In the genomic region with DNA sequence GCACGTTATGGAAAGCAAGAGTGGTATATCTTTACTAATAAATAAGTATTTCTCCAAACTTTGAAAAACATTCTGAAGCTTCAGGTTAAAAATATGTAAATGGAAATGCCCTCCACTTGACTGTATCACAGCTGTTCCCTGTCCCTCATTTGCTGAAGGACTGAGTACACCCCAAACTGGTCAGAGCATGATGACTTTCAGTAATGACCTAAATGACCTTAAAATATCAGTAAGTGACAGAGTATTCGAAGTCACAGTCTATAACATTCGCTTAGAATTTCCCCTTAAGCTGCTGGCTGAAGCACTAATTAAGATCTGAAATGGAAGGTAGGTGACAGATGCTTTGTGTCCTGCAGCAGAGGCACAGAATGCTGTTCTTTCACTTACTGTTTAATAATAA, we compare ENCODE assay signal across 30 cellular contexts.
"Had no signal": no experiment of that assay in that cellular context is flagged by ENCODE, and none has a peak within 500 bp of the region (broad histone marks: within the 10 kb centered on the region; RNA-seq: fewer than 3 reads in every experiment).

No MANE protein-coding gene starts in this region.

- H3K27me3 ChIP-seq: brain microvascular endothelial cell, dorsolateral prefrontal cortex, esophagus muscularis mucosa, foreskin keratinocyte, gastrocnemius medialis, heart left ventricle had no signal

- H3K4me3 ChIP-seq: coronary artery, dorsolateral prefrontal cortex, esophagus muscularis mucosa, gastrocnemius medialis, heart left ventricle had no signal

- DNase-seq: activated CD4-positive, alpha-beta memory T cell treated with anti-CD3 and anti-CD28 coated beads for 36 hours; activated CD4-positive, alpha-beta T cell treated with anti-CD3 and anti-CD28 coated beads for 36 hours; activated CD4-positive, alpha-beta T cell treated with anti-CD3 and anti-CD28 coated beads, Interleukin-2, amount 10 ng/mL, durations not matched to agents 24 days and 14 days; activated CD4-positive, CD25-positive, alpha-beta regulatory T cell; activated CD4-positive, CD25-positive, alpha-beta regulatory T cell treated with anti-CD3 and anti-CD28 coated beads, Interleukin-2, amount 50 U/mL, for 72 hours; activated CD8-positive, alpha-beta memory T cell treated with anti-CD3 and anti-CD28 coated beads, Interleukin-2, amount 10 ng/mL, durations not matched to agents 7 days and 5 days; activated CD8-positive, alpha-beta memory T cell treated with anti-CD3 and anti-CD28 coated beads, Interleukin-2, amount 50 U/mL, for 4 hours; activated CD8-positive, alpha-beta T cell treated with anti-CD3 and anti-CD28 coated beads, Interleukin-2, amount 10 ng/mL, durations not matched to agents 7 days and 5 days; activated gamma-delta T cell treated with Interleukin-2 at 50 U/mL for 16 hours; activated naive CD4-positive, alpha-beta T cell treated with anti-CD3 and anti-CD28 coated beads, Interleukin-2, amount 50 U/mL, for 16 hours; activated naive CD4-positive, alpha-beta T cell treated with Interleukin-2 at 50 U/mL for 16 hours; activated T-cell treated with anti-CD3 and anti-CD28 coated beads, Interleukin-2, amount 50 U/mL, for 1 hour; activated T-cell treated with anti-CD3 and anti-CD28 coated beads, Interleukin-2, amount 50 U/mL, for 72 hours; amniotic stem cell; anterior cingulate cortex; brain microvascular endothelial cell; dorsolateral prefrontal cortex; effector memory CD8-positive, alpha-beta T cell; erythroblast; foreskin keratinocyte; gastrocnemius medialis; glutamatergic neuron; heart left ventricle had no signal

- H3K36me3 Mint-ChIP-seq: activated CD4-positive, alpha-beta memory T cell treated with anti-CD3 and anti-CD28 coated beads for 36 hours; activated CD8-positive, alpha-beta memory T cell treated with anti-CD3 and anti-CD28 coated beads, Interleukin-2, amount 10 ng/mL, durations not matched to agents 7 days and 5 days; activated naive CD8-positive, alpha-beta T cell had no signal

- H3K4me1 Mint-ChIP-seq: activated CD4-positive, alpha-beta T cell treated with anti-CD3 and anti-CD28 coated beads for 36 hours; central memory CD8-positive, alpha-beta T cell had no signal

- H3K9me3 ChIP-seq: esophagus muscularis mucosa, gastrocnemius medialis, heart left ventricle had no signal

- H3K4me1 ChIP-seq: foreskin keratinocyte, gastrocnemius medialis had no signal

- H3K4me3 Mint-ChIP-seq: activated CD4-positive, alpha-beta memory T cell treated with anti-CD3 and anti-CD28 coated beads for 36 hours; activated CD4-positive, alpha-beta T cell treated with anti-CD3 and anti-CD28 coated beads for 36 hours; activated CD4-positive, alpha-beta T cell treated with anti-CD3 and anti-CD28 coated beads, Interleukin-2, amount 10 ng/mL, durations not matched to agents 24 days and 14 days; activated CD8-positive, alpha-beta memory T cell treated with anti-CD3 and anti-CD28 coated beads, Interleukin-2, amount 10 ng/mL, durations not matched to agents 7 days and 5 days; activated CD8-positive, alpha-beta T cell treated with anti-CD3 and anti-CD28 coated beads, Interleukin-2, amount 10 ng/mL, durations not matched to agents 7 days and 5 days; activated naive CD8-positive, alpha-beta T cell; activated T-cell treated with anti-CD3 and anti-CD28 coated beads, Interleukin-2, amount 50 U/mL, for 72 hours; central memory CD8-positive, alpha-beta T cell; dendritic cell treated with granulocyte-macrophage colony-stimulating factor and Interleukin-4, amounts not matched to agents 40 ng/mL and 50 ng/mL, for 4 days; effector memory CD8-positive, alpha-beta T cell had no signal

- ATAC-seq: activated CD4-positive, alpha-beta T cell treated with anti-CD3 and anti-CD28 coated beads for 36 hours; activated CD8-positive, alpha-beta memory T cell treated with anti-CD3 and anti-CD28 coated beads, Interleukin-2, amount 10 ng/mL, durations not matched to agents 7 days and 5 days; activated CD8-positive, alpha-beta T cell treated with anti-CD3 and anti-CD28 coated beads, Interleukin-2, amount 10 ng/mL, durations not matched to agents 7 days and 5 days; activated T-cell treated with anti-CD3 and anti-CD28 coated beads, Interleukin-2, amount 50 U/mL, for 72 hours; effector memory CD8-positive, alpha-beta T cell; foreskin keratinocyte; gastrocnemius medialis; heart left ventricle had no signal

- H3K9me3 Mint-ChIP-seq: activated CD4-positive, alpha-beta memory T cell treated with anti-CD3 and anti-CD28 coated beads for 36 hours; activated CD4-positive, alpha-beta T cell treated with anti-CD3 and anti-CD28 coated beads, Interleukin-2, amount 10 ng/mL, durations not matched to agents 24 days and 14 days; activated T-cell treated with anti-CD3 and anti-CD28 coated beads, Interleukin-2, amount 50 U/mL, for 72 hours; central memory CD8-positive, alpha-beta T cell; effector memory CD8-positive, alpha-beta T cell had no signal

- H3K36me3 ChIP-seq: brain microvascular endothelial cell, esophagus muscularis mucosa, gastrocnemius medialis, heart left ventricle had no signal

- FAIRE-seq: astrocyte, bronchial epithelial cell had no signal

- H3K27ac Mint-ChIP-seq: activated CD4-positive, alpha-beta memory T cell treated with anti-CD3 and anti-CD28 coated beads for 36 hours; activated CD4-positive, alpha-beta T cell treated with anti-CD3 and anti-CD28 coated beads for 36 hours; activated CD4-positive, alpha-beta T cell treated with anti-CD3 and anti-CD28 coated beads, Interleukin-2, amount 10 ng/mL, durations not matched to agents 24 days and 14 days; activated CD8-positive, alpha-beta memory T cell treated with anti-CD3 and anti-CD28 coated beads, Interleukin-2, amount 10 ng/mL, durations not matched to agents 7 days and 5 days; activated CD8-positive, alpha-beta T cell treated with anti-CD3 and anti-CD28 coated beads, Interleukin-2, amount 10 ng/mL, durations not matched to agents 7 days and 5 days; activated naive CD8-positive, alpha-beta T cell; activated T-cell treated with anti-CD3 and anti-CD28 coated beads, Interleukin-2, amount 50 U/mL, for 72 hours; dendritic cell treated with granulocyte-macrophage colony-stimulating factor and Interleukin-4, amounts not matched to agents 40 ng/mL and 50 ng/mL, for 4 days; effector memory CD8-positive, alpha-beta T cell had no signal
